In genomic region chr7:94258856-94259255, GRCh38 we compare ENCODE assay signal across 1 cellular context.
TF ChIP-seq lines count a peak whose summit lies in the region.

No MANE protein-coding gene starts in this region.

TF ChIP-seq in SK-N-SH treated with all-trans-retinoic acid at 6 μM for 48 hours, 23 proteins besides CTCF, POLR2A, EP300 and RAD21 (continued from another document):
- no peak for TF ChIP-seq TSHZ2 (CRISPR knock-in tag; IDR thresholded peaks at IDR 0.05)
- no peak for TF ChIP-seq ARNTL (CRISPR knock-in tag; IDR thresholded peaks at IDR 0.05; ENCODE audit: borderline replicate concordance, low read depth)
- TF ChIP-seq ZFP3 (CRISPR knock-in tag; IDR thresholded peaks at IDR 0.05): no peak
- TF ChIP-seq CREB5 (CRISPR knock-in tag; IDR thresholded peaks at IDR 0.05; ENCODE audit: low read depth): no peak
- TF ChIP-seq ZNF565 (CRISPR knock-in tag; conservative IDR thresholded peaks at IDR 0.05; ENCODE audit: low read depth): no peak
- TF ChIP-seq ZNF70 (CRISPR knock-in tag; IDR thresholded peaks at IDR 0.05): no peak
- TF ChIP-seq CSDC2 (CRISPR knock-in tag; IDR thresholded peaks at IDR 0.05): no peak
- TF ChIP-seq ISL1 (CRISPR knock-in tag; IDR thresholded peaks at IDR 0.05): no peak
- no peak for TF ChIP-seq BACH2 (CRISPR knock-in tag; IDR thresholded peaks at IDR 0.05; ENCODE audit: borderline replicate concordance)
- TF ChIP-seq RARB (CRISPR knock-in tag; IDR thresholded peaks at IDR 0.05): no peak
- TF ChIP-seq OSR1 (CRISPR knock-in tag; IDR thresholded peaks at IDR 0.05): no peak
- no peak for TF ChIP-seq ZC3H10 (CRISPR knock-in tag; IDR thresholded peaks at IDR 0.05)
- TF ChIP-seq CSRNP3 (CRISPR knock-in tag; IDR thresholded peaks at IDR 0.05): no peak
- no peak for TF ChIP-seq ESRRG (CRISPR knock-in tag; IDR thresholded peaks at IDR 0.05)
- TF ChIP-seq SNAI2 (CRISPR knock-in tag; IDR thresholded peaks at IDR 0.05): no peak
- no peak for TF ChIP-seq PATZ1 (CRISPR knock-in tag; IDR thresholded peaks at IDR 0.05; ENCODE audit: borderline replicate concordance)
- no peak for TF ChIP-seq GLIS3 (CRISPR knock-in tag; IDR thresholded peaks at IDR 0.05)
